In genomic region chr5:10699987-10700386, GRCh38 we compare ENCODE assay signal across 11 cellular contexts.
DNase-seq lines count a peak whose midpoint lies in the region; ATAC-seq and TF ChIP-seq lines count a peak whose summit lies in the region.
"Had no signal": no experiment of that assay in that cellular context is flagged by ENCODE, and none has a peak within 500 bp of the region (broad histone marks: within the 10 kb centered on the region; RNA-seq: fewer than 3 reads in every experiment).

No MANE protein-coding gene starts in this region.

- H3K9me3 ChIP-seq in CD4-positive, CD25-positive, alpha-beta regulatory T cell (ENCODE audit: control insufficient read depth in 2 of 2, low read length in 2 of 2) = no peaks in the 10 kb centered on the region
- H3K9me3 ChIP-seq in OCI-LY1 (ENCODE audit: low read length) (no peaks in the 10 kb centered on the region), sigmoid colon (no peaks in the 10 kb centered on the region)
- H3K9me3 ChIP-seq: neutrophil had no signal

- no peaks in the 10 kb centered on the region for H3K9me3 Mint-ChIP-seq in CD4-positive, CD25-positive, alpha-beta regulatory T cell
- no peaks in the 10 kb centered on the region for H3K9me3 Mint-ChIP-seq in natural killer cell treated with Interleukin-12 subunit alpha and Interleukin-12 subunit beta and Interleukin-15 and Interleukin-18, amount 100 ng/mL, for 72 hours

- H3K27ac Mint-ChIP-seq in CD4-positive, CD25-positive, alpha-beta regulatory T cell = peak overlapping the region in 2 of 3 donors; percentile 42 to 85
- H3K27ac Mint-ChIP-seq in natural killer cell treated with Interleukin-12 subunit alpha and Interleukin-12 subunit beta and Interleukin-15 and Interleukin-18, amount 100 ng/mL, for 72 hours = no peak overlapping the region

- H3K4me1 ChIP-seq in CD4-positive, CD25-positive, alpha-beta regulatory T cell (ENCODE audit: control insufficient read depth, insufficient read depth, low read length, poor library complexity, severe bottlenecking) = peaks cover 4% of the 10 kb centered on the region
- H3K4me1 ChIP-seq in OCI-LY1 (ENCODE audit: insufficient read depth, low read length, severe bottlenecking) = peaks cover 84% of the 10 kb centered on the region
- peaks cover 0 to 29% (median 22%) of the 10 kb centered on the region in 4 donors for H3K4me1 ChIP-seq in sigmoid colon

- no peaks in the 10 kb centered on the region for H3K27me3 ChIP-seq in CD4-positive, CD25-positive, alpha-beta regulatory T cell (ENCODE audit: control insufficient read depth, insufficient read depth, low read length)
- H3K27me3 ChIP-seq in OCI-LY1 (ENCODE audit: insufficient read depth, low read length) (no peaks in the 10 kb centered on the region), sigmoid colon (no peaks in the 10 kb centered on the region)
- H3K27me3 ChIP-seq: neutrophil had no signal

- peaks cover 19% of the 10 kb centered on the region for H3K36me3 Mint-ChIP-seq in CD4-positive, CD25-positive, alpha-beta regulatory T cell
- no peaks in the 10 kb centered on the region for H3K36me3 Mint-ChIP-seq in natural killer cell treated with Interleukin-12 subunit alpha and Interleukin-12 subunit beta and Interleukin-15 and Interleukin-18, amount 100 ng/mL, for 72 hours

- peak overlapping the region; percentile 44; the same call in 1 of the 2 replicates for H3K9ac ChIP-seq in OCI-LY1 (ENCODE audit: low read length)

- TF ChIP-seq EP300 in sigmoid colon (IDR thresholded peaks at IDR 0.05) = no peak

- no peak overlapping the region for H3K4me3 ChIP-seq in CD4-positive, CD25-positive, alpha-beta regulatory T cell (ENCODE audit: low read depth, low read length)
- no peak overlapping the region for H3K4me3 ChIP-seq in OCI-LY1 (ENCODE audit: low read depth, low read length, poor library complexity, severe bottlenecking)
- no peak overlapping the region for H3K4me3 ChIP-seq in sigmoid colon

- H3K36me3 ChIP-seq in CD4-positive, CD25-positive, alpha-beta regulatory T cell (ENCODE audit: control insufficient read depth, insufficient read depth, low read length) = peaks cover 9% of the 10 kb centered on the region
- H3K36me3 ChIP-seq in OCI-LY1 (ENCODE audit: insufficient read depth, low read length) (0 out of 2 replicates have a peak, but pooled peaks cover 7% of the 10 kb centered on the region), sigmoid colon (no peaks in the 10 kb centered on the region)

- H3F3A ChIP-seq in OCI-LY1 (ENCODE audit: insufficient read depth, low read length) = no peaks in the 10 kb centered on the region

- intact Hi-C loops in sigmoid colon (cut with DNase I) = loop anchor here (5.0 to 10.0 kb wide), 2 partner anchors 62 to 1325 kb away; partner anchors contain the start of gene DAP
- intact Hi-C loops in sciatic nerve (cut with DNase I) = no loop called here

- H3K4me1 Mint-ChIP-seq in CD4-positive, CD25-positive, alpha-beta regulatory T cell = peaks cover 0 to 36% (median 21%) of the 10 kb centered on the region in 4 donors
- H3K4me1 Mint-ChIP-seq in natural killer cell treated with Interleukin-12 subunit alpha and Interleukin-12 subunit beta and Interleukin-15 and Interleukin-18, amount 100 ng/mL, for 72 hours (ENCODE audit: low read depth in 2 of 2) = peaks cover 32 to 37% of the 10 kb centered on the region in 2 donors

- ATAC-seq in CD4-positive, CD25-positive, alpha-beta regulatory T cell (ENCODE audit: low read depth in 2 of 2) = no peak
- peak; percentile 68 for ATAC-seq in GM19395 (IDR thresholded peaks at IDR 0.05; ENCODE audit: unreplicated experiment)
- ATAC-seq in HG02938 (IDR thresholded peaks at IDR 0.05; ENCODE audit: unreplicated experiment) = peak; percentile 65
- no peak for ATAC-seq in sciatic nerve
- ATAC-seq in natural killer cell treated with Interleukin-12 subunit alpha and Interleukin-12 subunit beta and Interleukin-15 and Interleukin-18, amount 100 ng/mL, for 72 hours = no peak

- H3K4me2 ChIP-seq in OCI-LY1 (ENCODE audit: low read length) = peak overlapping the region; percentile 59

- H4K20me1 ChIP-seq in OCI-LY1 (ENCODE audit: insufficient read depth, low read length) = no peaks in the 10 kb centered on the region

- no peaks in the 10 kb centered on the region for H3K27me3 Mint-ChIP-seq in CD4-positive, CD25-positive, alpha-beta regulatory T cell
- H3K27me3 Mint-ChIP-seq in natural killer cell treated with Interleukin-12 subunit alpha and Interleukin-12 subunit beta and Interleukin-15 and Interleukin-18, amount 100 ng/mL, for 72 hours = no peaks in the 10 kb centered on the region

- H3K9me2 ChIP-seq in OCI-LY1 (ENCODE audit: low read depth, low read length) = no peaks in the 10 kb centered on the region

- no peaks in the 10 kb centered on the region for H3K79me2 ChIP-seq in OCI-LY1 (ENCODE audit: insufficient read depth, low read length)

- H3K4me3 Mint-ChIP-seq in CD4-positive, CD25-positive, alpha-beta regulatory T cell = no peak overlapping the region
- no peak overlapping the region for H3K4me3 Mint-ChIP-seq in natural killer cell treated with Interleukin-12 subunit alpha and Interleukin-12 subunit beta and Interleukin-15 and Interleukin-18, amount 100 ng/mL, for 72 hours

- H3K27ac ChIP-seq in CD4-positive, CD25-positive, alpha-beta regulatory T cell (ENCODE audit: insufficient read depth, low read length, poor library complexity, severe bottlenecking) = no peak overlapping the region
- peak overlapping the region; percentile 97 for H3K27ac ChIP-seq in OCI-LY1 (ENCODE audit: low read depth, low read length, poor library complexity, severe bottlenecking)
- no peak overlapping the region for H3K27ac ChIP-seq in sigmoid colon
- H3K27ac ChIP-seq: neutrophil had no signal

- no peak for TF ChIP-seq POLR2A in sigmoid colon (IDR thresholded peaks at IDR 0.05)

- DNase-seq in CD4-positive, CD25-positive, alpha-beta regulatory T cell = no peak
- no peak for DNase-seq in sigmoid colon
- DNase-seq in sciatic nerve (ENCODE audit: low spot score) = no peak
- no peak for DNase-seq in activated gamma-delta T cell treated with Interleukin-2 at 50 U/mL for 16 hours
- DNase-seq in natural killer cell treated with Interleukin-12 subunit alpha and Interleukin-12 subunit beta and Interleukin-15 and Interleukin-18, amount 100 ng/mL, for 72 hours (ENCODE audit: low spot score) = no peak
- DNase-seq: hippocampal formation, Right ventricle myocardium superior had no signal

- H2AFZ ChIP-seq in OCI-LY1 (ENCODE audit: low read length) = no peak overlapping the region

- WGBS in sigmoid colon, 2 donors = 63 to 85% methylated on average over 8 of the region's 8 CpGs

- TF ChIP-seq CTCF in OCI-LY1 (IDR thresholded peaks at IDR 0.05; ENCODE audit: low read length) (no peak), sigmoid colon (IDR thresholded peaks at IDR 0.05) (no peak)

Comparison
In these comparisons a context has a peak if more than half of its experiments do, and no peak if none do; other contexts are left out.
1. ATAC-seq: peak in GM19395 (single experiment) and HG02938 (single experiment); none in CD4-positive, CD25-positive, alpha-beta regulatory T cell (0 of 2), sciatic nerve (single experiment) and natural killer cell treated with Interleukin-12 subunit alpha and Interleukin-12 subunit beta and Interleukin-15 and Interleukin-18, amount 100 ng/mL, for 72 hours (0 of 2).
2. H3K27ac Mint-ChIP-seq: peak in CD4-positive, CD25-positive, alpha-beta regulatory T cell (2 of 3); none in natural killer cell treated with Interleukin-12 subunit alpha and Interleukin-12 subunit beta and Interleukin-15 and Interleukin-18, amount 100 ng/mL, for 72 hours (0 of 2).